9 cellular contexts compared by ENCODE assay signal in the genomic region with DNA sequence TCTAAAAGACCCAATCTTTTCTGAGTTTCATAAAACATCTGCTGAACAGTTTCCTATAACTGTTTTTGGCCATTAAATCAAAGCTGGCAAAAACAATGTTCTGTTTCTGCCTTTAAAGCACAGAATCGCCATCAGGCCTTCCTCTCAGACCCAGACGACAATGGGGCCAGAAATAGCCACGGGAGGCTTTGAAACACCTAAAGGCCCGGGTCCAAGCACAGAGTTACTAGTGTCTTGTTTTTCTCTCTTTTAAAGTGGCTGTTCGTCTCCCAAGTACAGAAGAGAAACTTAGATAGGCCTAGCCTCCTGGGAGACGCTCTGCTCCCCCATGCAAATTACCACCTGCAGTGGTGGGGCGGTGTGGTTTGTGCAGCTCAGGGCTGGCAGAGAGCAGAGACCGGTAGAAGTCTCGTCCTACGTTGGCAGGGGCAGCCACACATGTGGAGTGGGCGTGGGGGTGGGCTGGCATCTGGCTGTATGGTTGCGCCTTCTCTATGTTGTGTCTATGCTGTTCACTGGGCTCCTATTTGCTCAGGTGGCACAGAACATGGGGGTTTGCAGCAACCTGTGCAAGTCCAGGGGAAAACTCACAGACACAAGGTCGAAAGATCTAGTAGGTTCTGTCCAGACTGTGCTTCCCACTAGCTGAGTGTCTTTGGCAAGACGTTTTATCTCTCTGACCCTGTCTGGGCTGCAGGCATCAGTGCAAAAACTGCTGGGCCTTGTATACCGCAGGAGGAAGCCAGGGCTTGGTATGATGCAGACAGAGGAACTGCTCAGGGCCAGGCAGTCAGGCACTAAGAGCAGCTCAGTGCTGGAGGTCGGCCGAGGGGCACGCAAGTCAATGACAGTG. TPM values are rescaled to one million over a fixed set of nuclear protein-coding genes. Genes with fewer than 3 reads are reported as not detected.
DNase-seq lines count a peak whose midpoint lies in the region; ATAC-seq, FAIRE-seq and TF ChIP-seq lines count a peak whose summit lies in the region.
"Had no signal": no experiment of that assay in that cellular context is flagged by ENCODE, and none has a peak within 500 bp of the region (broad histone marks: within the 10 kb centered on the region; RNA-seq: fewer than 3 reads in every experiment).

No MANE protein-coding gene starts in this region.

- peak overlapping the region; percentile 68 for H3K4me2 ChIP-seq in SU-DHL-6 (ENCODE audit: low read depth, low read length, poor library complexity, severe bottlenecking)

- H3K9ac ChIP-seq in SU-DHL-6 (ENCODE audit: low read length), result peak overlapping the region; percentile 74
- peak overlapping the region in 1 of 2 donors; percentile 26 for H3K9ac ChIP-seq in colonic mucosa (ENCODE audit: low read depth in 2 of 2, low read length in 2 of 2)

- no peaks in the 10 kb centered on the region for H4K20me1 ChIP-seq in SU-DHL-6 (ENCODE audit: low read depth, low read length)

- H3K9me2 ChIP-seq in SU-DHL-6 (replicated peaks; ENCODE audit: insufficient read depth, low read length), result no peaks in the 10 kb centered on the region

- DNase-seq in colonic mucosa (no peak), coronary artery (ENCODE audit: low spot score) (no peak), medulla oblongata (ENCODE audit: extremely low spot score) (no peak), HTR-8/SVneo (ENCODE audit: insufficient read length, low spot score) (no peak)
- peak in 2 of 3 experiments; percentile 23 to 39 for DNase-seq in stimulated activated CD4-positive, alpha-beta T cell treated with anti-CD3 and anti-CD28 coated beads, TNF-alpha, amount 100 ng/mL, for 24 hours (ENCODE audit: low read depth in 3 of 3)

- no peaks in the 10 kb centered on the region for H3K27me3 ChIP-seq in SU-DHL-6 (ENCODE audit: low read length)
- H3K27me3 ChIP-seq in colonic mucosa, result no peaks in the 10 kb centered on the region

- no peak for FAIRE-seq in HTR-8/SVneo (lab: Jason Lieb, UNC)
- FAIRE-seq: K562 had no signal

- H3K4me1 ChIP-seq in colonic mucosa, result no peaks in the 10 kb centered on the region

- peaks cover 51% of the 10 kb centered on the region for H3F3A ChIP-seq in SU-DHL-6 (ENCODE audit: insufficient read depth)

- ATAC-seq in GM18519 (IDR thresholded peaks at IDR 0.05; ENCODE audit: low FRiP score, unreplicated experiment) (peak; percentile 88), HG02642 (IDR thresholded peaks at IDR 0.05; ENCODE audit: poor library complexity, unreplicated experiment) (peak; percentile 97)
- ATAC-seq: K562 had no signal

- H3K9me3 ChIP-seq in SU-DHL-6 (ENCODE audit: insufficient read depth, low read length) (no peaks in the 10 kb centered on the region), colonic mucosa (no peaks in the 10 kb centered on the region)

- H3K79me2 ChIP-seq in SU-DHL-6 (ENCODE audit: insufficient read depth, low read length), result no peaks in the 10 kb centered on the region

- intact Hi-C loops in colonic mucosa (cut with DNase I), result loop anchor here (5.0 kb wide), 1 partner anchor 49 kb away; no protein-coding TSS in a partner anchor

- TF ChIP-seq CTCF in SU-DHL-6 (IDR thresholded peaks at IDR 0.05; ENCODE audit: insufficient read depth, low read length, poor library complexity, severe bottlenecking) (no peak), colonic mucosa (IDR thresholded peaks at IDR 0.05) (no peak), coronary artery (IDR thresholded peaks at IDR 0.05) (no peak)

- no peak overlapping the region for H3K4me3 ChIP-seq in SU-DHL-6 (ENCODE audit: insufficient read depth, low read length, poor library complexity, severe bottlenecking)
- no peak overlapping the region for H3K4me3 ChIP-seq in colonic mucosa
- H3K4me3 ChIP-seq in coronary artery, result no peak overlapping the region
- H3K4me3 ChIP-seq: K562 had no signal

- H3K27ac ChIP-seq in SU-DHL-6 (ENCODE audit: low read depth, low read length), result peak overlapping the region; percentile 99
- H3K27ac ChIP-seq in colonic mucosa, result peak overlapping the region; percentile 33
- H3K27ac ChIP-seq in coronary artery, result peak overlapping the region in 1 of 2 donors; percentile 37

- H3K36me3 ChIP-seq in SU-DHL-6 (ENCODE audit: low read length) (no peaks in the 10 kb centered on the region), colonic mucosa (no peaks in the 10 kb centered on the region)

- H2AFZ ChIP-seq in SU-DHL-6 (ENCODE audit: low read depth, low read length, severe bottlenecking), result no peak overlapping the region

RNA-seq across cellular contexts. Expression of a gene that starts 23.6 kb away (rescaled TPM):
- 10 to 100 TPM; 19.3 to 37.6 TPM for total RNA-seq in colonic mucosa

Comparison
In these comparisons a context has a peak if more than half of its experiments do, and no peak if none do; other contexts are left out.
1. DNase-seq: peak in stimulated activated CD4-positive, alpha-beta T cell treated with anti-CD3 and anti-CD28 coated beads, TNF-alpha, amount 100 ng/mL, for 24 hours (2 of 3); none in colonic mucosa (single experiment), coronary artery (single experiment), medulla oblongata (single experiment) and HTR-8/SVneo (single experiment).